In genomic region chr5:137199966-137200365, GRCh38 we compare ENCODE assay signal across 18 cellular contexts.
DNase-seq lines count a peak whose midpoint lies in the region; FAIRE-seq and TF ChIP-seq lines count a peak whose summit lies in the region.
"Had no signal": no experiment of that assay in that cellular context is flagged by ENCODE, and none has a peak within 500 bp of the region (broad histone marks: within the 10 kb centered on the region; RNA-seq: fewer than 3 reads in every experiment).

No MANE protein-coding gene starts in this region.

- no TSS peak for BruUV-seq in MCF 10A (replicated peaks; lab: Mats Ljungman, UMichigan)

- H3K9me3 Mint-ChIP-seq in MCF 10A (ENCODE audit: unreplicated experiment): no peaks in the 10 kb centered on the region

- H3K27me3 Mint-ChIP-seq in MCF 10A (ENCODE audit: insufficient read depth, unreplicated experiment): no peaks in the 10 kb centered on the region

- H3K4me3 ChIP-seq in breast epithelium: no peak overlapping the region
- no peak overlapping the region for H3K4me3 ChIP-seq in fibroblast of pulmonary artery (replicated peaks; ENCODE audit: low read depth, low read length)
- H3K4me3 ChIP-seq: BLaER1 treated with 17β-estradiol and CSF1 and Interleukin-3, amounts not matched to agents 10 nM and 100 nM; right atrium auricular region had no signal

- no peak for TF ChIP-seq CTCF in MCF 10A (IDR thresholded peaks at IDR 0.05; ENCODE audit: unreplicated experiment)
- no peak for TF ChIP-seq CTCF in breast epithelium (IDR thresholded peaks at IDR 0.05)
- TF ChIP-seq CTCF in RWPE1 (conservative IDR thresholded peaks at IDR 0.05; ENCODE audit: low read depth): no peak
- TF ChIP-seq CTCF in fibroblast of pulmonary artery (IDR thresholded peaks at IDR 0.05; ENCODE audit: low read length, missing control alignments): no peak

- no peaks in the 10 kb centered on the region for H3K36me3 Mint-ChIP-seq in MCF 10A (ENCODE audit: insufficient read depth, unreplicated experiment)
- H3K36me3 Mint-ChIP-seq: naive thymus-derived CD8-positive, alpha-beta T cell had no signal

- DNase-seq in MCF 10A (ENCODE audit: unreplicated experiment): peak; percentile 24
- DNase-seq in breast epithelium (ENCODE audit: low spot score in 2 of 2): no peak
- DNase-seq in RWPE1 (ENCODE audit: low spot score): peak; percentile 46
- peak; percentile 45 for DNase-seq in fibroblast of pulmonary artery (ENCODE audit: low read depth)
- DNase-seq in urothelium cell line (ENCODE audit: low spot score): peak; percentile 53
- no peak for DNase-seq in stimulated activated CD4-positive, alpha-beta T cell treated with anti-CD3 and anti-CD28 coated beads, Interleukin-15, amount 100 ng/mL, for 24 hours
- no peak for DNase-seq in activated T-cell treated with anti-CD3 and anti-CD28 coated beads for 4 hours
- DNase-seq in erythroblast (lab: John Stamatoyannopoulos, UW): no peak
- DNase-seq: activated naive CD4-positive, alpha-beta T cell treated with Interleukin-2 at 50 U/mL for 16 hours; foreskin melanocyte; GF-D8; kidney; naive thymus-derived CD8-positive, alpha-beta T cell; NCI-H345; RPMI8226; stimulated activated naive CD8-positive, alpha-beta T cell treated with anti-CD3 and anti-CD28 coated beads, Interleukin-15, amount 100 ng/mL, for 72 hours had no signal

- no peak for FAIRE-seq in urothelium cell line (lab: Jason Lieb, UNC)
- FAIRE-seq: kidney had no signal

- no peaks in the 10 kb centered on the region for H3K36me3 ChIP-seq in breast epithelium
- H3K36me3 ChIP-seq: BLaER1 treated with 17β-estradiol and CSF1 and Interleukin-3, amounts not matched to agents 10 nM and 100 nM; right atrium auricular region had no signal

- intact Hi-C loops in MCF 10A (cut with micrococcal nuclease): loop anchor here (10.0 kb wide), 1 partner anchor 55 kb away; no protein-coding TSS in a partner anchor
- intact Hi-C loops in breast epithelium (cut with DNase I; ENCODE audit: low total_unique reads): no loop called here

- POLR2A ChIA-PET in MCF 10A (lab: Yijun Ruan, JAX) (no interaction called here), RWPE1 (lab: Yijun Ruan, JAX; ENCODE audit: low non-redundant PET) (no interaction called here)

- no peaks in the 10 kb centered on the region for H3K9me3 ChIP-seq in breast epithelium
- H3K9me3 ChIP-seq: BLaER1 treated with 17β-estradiol and CSF1 and Interleukin-3, amounts not matched to agents 10 nM and 100 nM; right atrium auricular region had no signal

- CTCF ChIA-PET in MCF 10A (lab: Yijun Ruan, JAX) (interaction anchor here (0.7 to 1.2 kb wide), 2 partner anchors 19 to 254 kb away, joined by 3 to 4 read pairs; no protein-coding TSS in a partner anchor), RWPE1 (lab: Yijun Ruan, JAX) (no interaction called here)

- H3K27ac Mint-ChIP-seq in MCF 10A (ENCODE audit: low read depth, unreplicated experiment): no peak overlapping the region
- H3K27ac Mint-ChIP-seq: naive thymus-derived CD8-positive, alpha-beta T cell; stimulated activated naive CD8-positive, alpha-beta T cell treated with anti-CD3 and anti-CD28 coated beads, Interleukin-15, amount 100 ng/mL, for 72 hours had no signal

- no peaks in the 10 kb centered on the region for H3K4me1 ChIP-seq in breast epithelium
- H3K4me1 ChIP-seq: BLaER1 treated with 17β-estradiol and CSF1 and Interleukin-3, amounts not matched to agents 10 nM and 100 nM; right atrium auricular region had no signal

- no peak for TF ChIP-seq POLR2A in breast epithelium (IDR thresholded peaks at IDR 0.05)
- no peak for TF ChIP-seq POLR2A in erythroblast (IDR thresholded peaks at IDR 0.05; ENCODE audit: low read length)

- H3K4me3 Mint-ChIP-seq in MCF 10A (ENCODE audit: unreplicated experiment): no peak overlapping the region
- H3K4me3 Mint-ChIP-seq: naive thymus-derived CD8-positive, alpha-beta T cell; stimulated activated naive CD8-positive, alpha-beta T cell treated with anti-CD3 and anti-CD28 coated beads, Interleukin-15, amount 100 ng/mL, for 72 hours had no signal

- peaks cover 8% of the 10 kb centered on the region for H3K4me1 Mint-ChIP-seq in MCF 10A (ENCODE audit: insufficient read depth, unreplicated experiment)
- H3K4me1 Mint-ChIP-seq: stimulated activated naive CD8-positive, alpha-beta T cell treated with anti-CD3 and anti-CD28 coated beads, Interleukin-15, amount 100 ng/mL, for 72 hours had no signal

- H3K27ac ChIP-seq in breast epithelium (no peak overlapping the region), RWPE1 (no peak overlapping the region)
- H3K27ac ChIP-seq: BLaER1 treated with 17β-estradiol and CSF1 and Interleukin-3, amounts not matched to agents 10 nM and 100 nM; right atrium auricular region had no signal

- no peaks in the 10 kb centered on the region for H3K27me3 ChIP-seq in breast epithelium
- H3K27me3 ChIP-seq: BLaER1 treated with 17β-estradiol and CSF1 and Interleukin-3, amounts not matched to agents 10 nM and 100 nM; right atrium auricular region had no signal

Comparison
In these comparisons a context has a peak if more than half of its experiments do, and no peak if none do; other contexts are left out.
1. DNase-seq: peak in MCF 10A (single experiment), RWPE1 (single experiment), fibroblast of pulmonary artery (single experiment) and urothelium cell line (single experiment); none in breast epithelium (0 of 2), stimulated activated CD4-positive, alpha-beta T cell treated with anti-CD3 and anti-CD28 coated beads, Interleukin-15, amount 100 ng/mL, for 24 hours (single experiment), activated T-cell treated with anti-CD3 and anti-CD28 coated beads for 4 hours (single experiment) and erythroblast (0 of 2).